ENCODE assay signal across 8 cellular contexts in genomic region chr2:43269074-43269572, GRCh38. TPM values are rescaled to one million over a fixed set of nuclear protein-coding genes. Genes with fewer than 3 reads are reported as not detected.
A peak's percentile ranks its signal among the peaks of the same experiment; 100 is the strongest.
DNase-seq lines count a peak whose midpoint lies in the region; ATAC-seq and TF ChIP-seq lines count a peak whose summit lies in the region.

No MANE protein-coding gene starts in this region.

- H3K4me1 ChIP-seq in SJCRH30 (peaks cover 21% of the 10 kb centered on the region), trophoblast cell (ENCODE audit: control insufficient read depth in 1 of 2, insufficient read depth in 2 of 2, low read length in 2 of 2) (peaks cover 23 to 35% of the 10 kb centered on the region in 2 experiments)

- H4K12ac ChIP-seq in trophoblast cell (ENCODE audit: low read depth, low read length), result no peak overlapping the region

- H3K27me3 ChIP-seq in SJCRH30 (no peaks in the 10 kb centered on the region), trophoblast cell (ENCODE audit: insufficient read depth, low read length) (no peaks in the 10 kb centered on the region)

- no peak overlapping the region for H3K18ac ChIP-seq in trophoblast cell (ENCODE audit: low read length)

- H3K4me3 ChIP-seq in SJCRH30, result peak overlapping the region; percentile 4
- H3K4me3 ChIP-seq in fibroblast of villous mesenchyme (ENCODE audit: low read depth, low read length), result peak overlapping the region; percentile 17
- H3K4me3 ChIP-seq in trophoblast cell (ENCODE audit: low read depth, low read length), result no peak overlapping the region

- H3K23ac ChIP-seq in trophoblast cell (ENCODE audit: low read length), result no peak overlapping the region

- H3K4ac ChIP-seq in trophoblast cell (ENCODE audit: low read depth, low read length), result no peak overlapping the region

- H2AK5ac ChIP-seq in trophoblast cell (ENCODE audit: low read length), result peak overlapping the region; percentile 55

- peaks cover 21% of the 10 kb centered on the region for H3K79me1 ChIP-seq in trophoblast cell (ENCODE audit: low read length)

- peak overlapping the region; percentile 25 for H3K27ac ChIP-seq in SJCRH30
- no peak overlapping the region for H3K27ac ChIP-seq in trophoblast cell (ENCODE audit: low read depth, low read length)

- H2AFZ ChIP-seq in trophoblast cell (ENCODE audit: insufficient read depth, low read length, poor library complexity), result peak overlapping the region; percentile 32

- TF ChIP-seq CTCF in fibroblast of villous mesenchyme (IDR thresholded peaks at IDR 0.05; ENCODE audit: insufficient read depth, low read depth, low read length), result peak; percentile 15

- no peaks in the 10 kb centered on the region for H3K36me3 ChIP-seq in SJCRH30
- no peaks in the 10 kb centered on the region for H3K36me3 ChIP-seq in trophoblast cell (ENCODE audit: control insufficient read depth in 1 of 2, insufficient read depth in 2 of 2, low read length in 2 of 2)

- no CpG with 5 or more reads among the region's 14 CpGs for WGBS in trophoblast cell (ENCODE audit: extremely low coverage, insufficient coverage, insufficient read length)

- H2BK120ac ChIP-seq in trophoblast cell (ENCODE audit: insufficient read depth, low read length, poor library complexity), result no peak overlapping the region

- H3K14ac ChIP-seq in trophoblast cell (ENCODE audit: low read length), result no peak overlapping the region

- no peak for ATAC-seq in GM18511 (IDR thresholded peaks at IDR 0.05; ENCODE audit: unreplicated experiment)

- H2BK12ac ChIP-seq in trophoblast cell (ENCODE audit: low read length), result peak overlapping the region; percentile 10

- H4K91ac ChIP-seq in trophoblast cell (ENCODE audit: low read depth, low read length), result peak overlapping the region; percentile 62

- no peak overlapping the region for H2BK5ac ChIP-seq in trophoblast cell (ENCODE audit: low read depth, low read length, poor library complexity)

- H3K9me3 ChIP-seq in SJCRH30 (replicated peaks), result no peaks in the 10 kb centered on the region
- H3K9me3 ChIP-seq in trophoblast cell (ENCODE audit: insufficient read depth, low read depth, low read length), result no peaks in the 10 kb centered on the region

- H3K9ac ChIP-seq in trophoblast cell (ENCODE audit: low read length), result no peak overlapping the region

- no peaks in the 10 kb centered on the region for H3K79me2 ChIP-seq in trophoblast cell (ENCODE audit: control insufficient read depth, insufficient read depth, low read length, poor library complexity)

- H3K4me2 ChIP-seq in trophoblast cell (ENCODE audit: low read length), result no peak overlapping the region

- DNase-seq in EL, result peak; percentile 98
- DNase-seq in SJCRH30, result peak; percentile 88 to 92
- DNase-seq in fibroblast of villous mesenchyme (ENCODE audit: low read depth), result peak; percentile 100
- peak; percentile 37 to 45 for DNase-seq in trophoblast cell
- no peak for DNase-seq in stimulated activated naive CD4-positive, alpha-beta T cell (lab: John Stamatoyannopoulos, UW)
- DNase-seq in DMS53 treated with DMSO at 0.1 percent for 48 hours (lab: John Stamatoyannopoulos, UW; ENCODE audit: unreplicated experiment), result no peak
- no peak for DNase-seq in iPS-NIHi7 (ENCODE audit: extremely low spot score)

- H4K8ac ChIP-seq in trophoblast cell (ENCODE audit: low read depth, low read length), result no peak overlapping the region

RNA-seq across cellular contexts. Expression of gene ZFP36L2, which starts 42.7 kb away (rescaled TPM):
- 5.1 and 5.6 TPM in 2 replicates for total RNA-seq in SJCRH30 (2014; rRNA removed; shearing (Covaris generic))
- total RNA-seq in fibroblast of villous mesenchyme, result 12.2 and 25.9 TPM in 2 replicates
- 62.0 and 65.7 TPM in 2 replicates for polyA plus RNA-seq in trophoblast cell (2013)

Comparison
In these comparisons a context has a peak if more than half of its experiments do, and no peak if none do; other contexts are left out.
1. DNase-seq: peak in EL (single experiment), SJCRH30 (2 of 2), fibroblast of villous mesenchyme (single experiment) and trophoblast cell (2 of 2); none in stimulated activated naive CD4-positive, alpha-beta T cell (0 of 6), DMS53 treated with DMSO at 0.1 percent for 48 hours (single experiment) and iPS-NIHi7 (single experiment).